8 cellular contexts compared by ENCODE assay signal in genomic region chr19:41993612-41994483, GRCh38. TPM values are rescaled to one million over a fixed set of nuclear protein-coding genes. Genes with fewer than 3 reads are reported as not detected.
DNase-seq lines count a peak whose midpoint lies in the region; ATAC-seq and TF ChIP-seq lines count a peak whose summit lies in the region.

Gene ATP1A3, minus strand, starts transcription at chr19:41994230. Its CDS starts 154 bp downstream, at chr19:41994076.

- no peak within 1 kb of the TSS for H3K27ac Mint-ChIP-seq in CD4-positive, alpha-beta T cell
- H3K27ac Mint-ChIP-seq in natural killer cell treated with Interleukin-12 subunit alpha and Interleukin-12 subunit beta and Interleukin-15 and Interleukin-18, amount 100 ng/mL, for 72 hours, result peak within 1 kb of the TSS in 1 of 2 donors; percentile 14
- H3K27ac Mint-ChIP-seq in stimulated activated naive CD8-positive, alpha-beta T cell treated with anti-CD3 and anti-CD28 coated beads, Interleukin-15, Interleukin-2, amounts not matched to agents 100 ng/mL and 50 ng/mL, for 24 hours, result peak within 1 kb of the TSS; percentile 56

- peak; percentile 23 to 62 (median 46) for DNase-seq in CD4-positive, alpha-beta T cell
- DNase-seq in NOMO-1 treated with dmso at 0.1 percent for 144 hours (lab: John Stamatoyannopoulos, UW; ENCODE audit: unreplicated experiment), result peak; percentile 59
- DNase-seq in activated T-cell treated with anti-CD3 and anti-CD28 coated beads for 48 hours (ENCODE audit: low read depth), result peak; percentile 62
- DNase-seq in esophagus squamous epithelium (lab: John Stamatoyannopoulos, UW), result no peak
- peak; percentile 84 for DNase-seq in natural killer cell treated with Interleukin-12 subunit alpha and Interleukin-12 subunit beta and Interleukin-15 and Interleukin-18, amount 100 ng/mL, for 72 hours (ENCODE audit: low spot score)
- DNase-seq in foreskin melanocyte, result no peak

- POLR2A ChIA-PET in CD4-positive, alpha-beta T cell (lab: Charles Lee), result no interaction called here

- no peaks in the 10 kb centered on the region for H3K36me3 Mint-ChIP-seq in CD4-positive, alpha-beta T cell (ENCODE audit: low read depth)
- peaks cover 5% of the 10 kb centered on the region for H3K36me3 Mint-ChIP-seq in natural killer cell treated with Interleukin-12 subunit alpha and Interleukin-12 subunit beta and Interleukin-15 and Interleukin-18, amount 100 ng/mL, for 72 hours
- no peaks in the 10 kb centered on the region for H3K36me3 Mint-ChIP-seq in stimulated activated naive CD8-positive, alpha-beta T cell treated with anti-CD3 and anti-CD28 coated beads, Interleukin-15, Interleukin-2, amounts not matched to agents 100 ng/mL and 50 ng/mL, for 24 hours (ENCODE audit: low read depth)

- no peaks in the 10 kb centered on the region for H3K36me3 ChIP-seq in esophagus squamous epithelium

- H3K9me3 ChIP-seq in CD4-positive, alpha-beta T cell (ENCODE audit: control insufficient read depth, low read length), result no peaks in the 10 kb centered on the region
- H3K9me3 ChIP-seq in esophagus squamous epithelium, result no peaks in the 10 kb centered on the region

- intact Hi-C loops in CD4-positive, alpha-beta T cell (cut with DNase I, micrococcal nuclease), result no loop called here
- intact Hi-C loops in esophagus squamous epithelium (cut with DNase I), result no loop called here

- WGBS in esophagus squamous epithelium, 2 donors, result 0 to 7% methylated on average over 6 to 7 of the region's 84 CpGs

- no peak for TF ChIP-seq CTCF in CD4-positive, alpha-beta T cell (IDR thresholded peaks at IDR 0.05)
- no peak for TF ChIP-seq CTCF in esophagus squamous epithelium (IDR thresholded peaks at IDR 0.05)

- peak within 1 kb of the TSS; percentile 68 for H3K4me3 Mint-ChIP-seq in CD4-positive, alpha-beta T cell
- H3K4me3 Mint-ChIP-seq in natural killer cell treated with Interleukin-12 subunit alpha and Interleukin-12 subunit beta and Interleukin-15 and Interleukin-18, amount 100 ng/mL, for 72 hours, result peak within 1 kb of the TSS; percentile 82
- H3K4me3 Mint-ChIP-seq in stimulated activated naive CD8-positive, alpha-beta T cell treated with anti-CD3 and anti-CD28 coated beads, Interleukin-15, Interleukin-2, amounts not matched to agents 100 ng/mL and 50 ng/mL, for 24 hours, result peak within 1 kb of the TSS; percentile 82

- no peak within 1 kb of the TSS for H3K27ac ChIP-seq in CD4-positive, alpha-beta T cell (ENCODE audit: low read depth, low read length)
- H3K27ac ChIP-seq in esophagus squamous epithelium, result no peak within 1 kb of the TSS

- no peak for TF ChIP-seq POLR2A in esophagus squamous epithelium (IDR thresholded peaks at IDR 0.05)

- H3K4me1 Mint-ChIP-seq in CD4-positive, alpha-beta T cell (ENCODE audit: low read depth), result peaks cover 39% of the 10 kb centered on the region
- H3K4me1 Mint-ChIP-seq in natural killer cell treated with Interleukin-12 subunit alpha and Interleukin-12 subunit beta and Interleukin-15 and Interleukin-18, amount 100 ng/mL, for 72 hours (ENCODE audit: low read depth in 2 of 2), result peaks cover 31 to 34% of the 10 kb centered on the region in 2 donors
- peaks cover 24% of the 10 kb centered on the region for H3K4me1 Mint-ChIP-seq in stimulated activated naive CD8-positive, alpha-beta T cell treated with anti-CD3 and anti-CD28 coated beads, Interleukin-15, Interleukin-2, amounts not matched to agents 100 ng/mL and 50 ng/mL, for 24 hours (ENCODE audit: low read depth)

- peaks cover 37% of the 10 kb centered on the region for H3K27me3 Mint-ChIP-seq in CD4-positive, alpha-beta T cell
- H3K27me3 Mint-ChIP-seq in natural killer cell treated with Interleukin-12 subunit alpha and Interleukin-12 subunit beta and Interleukin-15 and Interleukin-18, amount 100 ng/mL, for 72 hours, result peaks cover 26 to 36% of the 10 kb centered on the region in 2 donors
- H3K27me3 Mint-ChIP-seq in stimulated activated naive CD8-positive, alpha-beta T cell treated with anti-CD3 and anti-CD28 coated beads, Interleukin-15, Interleukin-2, amounts not matched to agents 100 ng/mL and 50 ng/mL, for 24 hours, result peaks cover 35% of the 10 kb centered on the region

- H3K4me3 ChIP-seq in esophagus squamous epithelium, result peak within 1 kb of the TSS; percentile 23 to 69 (median 38)

- peaks cover 10 to 34% (median 15%) of the 10 kb centered on the region in 3 donors for H3K4me1 ChIP-seq in esophagus squamous epithelium

- H3K9me3 Mint-ChIP-seq in CD4-positive, alpha-beta T cell, result no peaks in the 10 kb centered on the region
- H3K9me3 Mint-ChIP-seq in natural killer cell treated with Interleukin-12 subunit alpha and Interleukin-12 subunit beta and Interleukin-15 and Interleukin-18, amount 100 ng/mL, for 72 hours, result peaks cover 4% of the 10 kb centered on the region
- no peaks in the 10 kb centered on the region for H3K9me3 Mint-ChIP-seq in stimulated activated naive CD8-positive, alpha-beta T cell treated with anti-CD3 and anti-CD28 coated beads, Interleukin-15, Interleukin-2, amounts not matched to agents 100 ng/mL and 50 ng/mL, for 24 hours

- H3K27me3 ChIP-seq in CD4-positive, alpha-beta T cell (ENCODE audit: control insufficient read depth, insufficient read depth, low read length), result peaks cover 39% of the 10 kb centered on the region
- H3K27me3 ChIP-seq in esophagus squamous epithelium, result peaks cover 0 to 94% (median 25%) of the 10 kb centered on the region in 4 donors

- CTCF ChIA-PET in CD4-positive, alpha-beta T cell (lab: Charles Lee), result no interaction called here

- ATAC-seq in CD4-positive, alpha-beta T cell (ENCODE audit: poor library complexity), result peak; percentile 75
- peak; percentile 48 for ATAC-seq in HG02759 (IDR thresholded peaks at IDR 0.05; ENCODE audit: unreplicated experiment)
- peak; percentile 86 to 94 for ATAC-seq in natural killer cell treated with Interleukin-12 subunit alpha and Interleukin-12 subunit beta and Interleukin-15 and Interleukin-18, amount 100 ng/mL, for 72 hours

RNA-seq across cellular contexts. Expression of gene ATP1A3, which starts in this region (rescaled TPM):
- total RNA-seq in CD4-positive, alpha-beta T cell, result 1 to 10 TPM; 3.2 to 4.6 TPM
- total RNA-seq in esophagus squamous epithelium, result under 1 TPM in 2 of 4 donors, not detected in 2; 0.19 to 0.42 TPM
- total RNA-seq in natural killer cell treated with Interleukin-12 subunit alpha and Interleukin-12 subunit beta and Interleukin-15 and Interleukin-18, amount 100 ng/mL, for 72 hours, result 1 to 10 TPM; 2.0 to 4.2 TPM

Comparison
In these comparisons a context has a peak if more than half of its experiments do, and no peak if none do; other contexts are left out.
1. DNase-seq: peak in CD4-positive, alpha-beta T cell (10 of 10), NOMO-1 treated with dmso at 0.1 percent for 144 hours (single experiment), activated T-cell treated with anti-CD3 and anti-CD28 coated beads for 48 hours (single experiment) and natural killer cell treated with Interleukin-12 subunit alpha and Interleukin-12 subunit beta and Interleukin-15 and Interleukin-18, amount 100 ng/mL, for 72 hours (single experiment); none in esophagus squamous epithelium (single experiment) and foreskin melanocyte (single experiment).
2. Peak in every context shown above with its lines, with median percentiles within 50 percentile points of each other: ATAC-seq and H3K4me3 Mint-ChIP-seq.